Comparison of ENCODE assay signal across 25 cellular contexts in genomic region chr14:106776395-106776983, GRCh38.
A peak's percentile ranks its signal among the peaks of the same experiment; 100 is the strongest.
DNase-seq lines count a peak whose midpoint lies in the region; ATAC-seq and TF ChIP-seq lines count a peak whose summit lies in the region.
"Had no signal": no experiment of that assay in that cellular context is flagged by ENCODE, and none has a peak within 500 bp of the region (broad histone marks: within the 10 kb centered on the region; RNA-seq: fewer than 3 reads in every experiment).

No MANE protein-coding gene starts in this region.

- peak; percentile 53 to 68 for ATAC-seq in activated CD4-positive, CD25-positive, alpha-beta regulatory T cell treated with anti-CD3 and anti-CD28 coated beads, Interleukin-2, amount 50 U/mL, for 24 hours
- ATAC-seq in activated naive CD8-positive, alpha-beta T cell treated with anti-CD3 and anti-CD28 coated beads, Interleukin-2, amount 50 U/mL, for 24 hours: peak; percentile 54
- ATAC-seq: K562, Panc1 had no signal

- H3K9me3 ChIP-seq in OCI-LY1 (ENCODE audit: low read length): no peaks in the 10 kb centered on the region
- H3K9me3 ChIP-seq: Caco-2, SK-N-SH had no signal

- no peak overlapping the region for H3K4me3 ChIP-seq in OCI-LY1 (ENCODE audit: low read depth, low read length, poor library complexity, severe bottlenecking)
- H3K4me3 ChIP-seq: K562 had no signal

- no peaks in the 10 kb centered on the region for H3K9me2 ChIP-seq in OCI-LY1 (ENCODE audit: low read depth, low read length)
- H3K9me2 ChIP-seq: SK-N-SH had no signal

- H3K4me1 Mint-ChIP-seq in activated naive CD8-positive, alpha-beta T cell treated with anti-CD3 and anti-CD28 coated beads, Interleukin-2, amount 50 U/mL, for 24 hours: peaks cover 4% of the 10 kb centered on the region
- peaks cover 15% of the 10 kb centered on the region for H3K4me1 Mint-ChIP-seq in activated naive CD8-positive, alpha-beta T cell treated with anti-CD3 and anti-CD28 coated beads for 36 hours

- no peak for DNase-seq in activated CD4-positive, CD25-positive, alpha-beta regulatory T cell treated with anti-CD3 and anti-CD28 coated beads, Interleukin-2, amount 50 U/mL, for 72 hours
- DNase-seq in activated naive CD8-positive, alpha-beta T cell treated with anti-CD3 and anti-CD28 coated beads, Interleukin-2, amount 50 U/mL, for 24 hours: no peak
- no peak for DNase-seq in activated naive CD8-positive, alpha-beta T cell treated with anti-CD3 and anti-CD28 coated beads for 36 hours
- peak; percentile 0 for DNase-seq in superior temporal gyrus (ENCODE audit: extremely low spot score)
- DNase-seq in NAMALWA (ENCODE audit: low spot score): no peak
- no peak for DNase-seq in mesenteric fat pad (ENCODE audit: low spot score)
- DNase-seq: ACHN; Caco-2; CD4-positive, alpha-beta memory T cell; DMS 273 treated with DMSO at 0.1 percent for 48 hours; DMS79 treated with DMSO at 0.1 percent for 48 hours; NCI-H1105; NCI-H2029 treated with DMSO at 0.1 percent for 48 hours; NCI-H226; NCI-H510A treated with DMSO at 0.1 percent for 48 hours; NCI-H748 treated with DMSO at 0.1 percent for 48 hours; NK-92 treated with Interleukin-12 subunit alpha and Interleukin-12 subunit beta, amount 100 ng/mL, for 24 hours; SIG-M5; SK-N-SH had no signal

- H3K27me3 Mint-ChIP-seq in activated naive CD8-positive, alpha-beta T cell treated with anti-CD3 and anti-CD28 coated beads, Interleukin-2, amount 50 U/mL, for 24 hours: no peaks in the 10 kb centered on the region
- H3K27me3 Mint-ChIP-seq in activated naive CD8-positive, alpha-beta T cell treated with anti-CD3 and anti-CD28 coated beads for 36 hours: peaks cover 10% of the 10 kb centered on the region
- H3K27me3 Mint-ChIP-seq: CD4-positive, alpha-beta memory T cell had no signal

- H3K4me2 ChIP-seq in OCI-LY1 (ENCODE audit: low read length): peak overlapping the region; percentile 50; the same call in 1 of the 2 replicates
- H3K4me2 ChIP-seq: SK-N-SH had no signal

- H3K27ac ChIP-seq in OCI-LY1 (ENCODE audit: low read depth, low read length, poor library complexity, severe bottlenecking): peak overlapping the region; percentile 93
- H3K27ac ChIP-seq: 22Rv1; BLaER1 treated with 17β-estradiol and CSF1 and Interleukin-3, amounts not matched to agents 10 nM and 100 nM had no signal

- no peaks in the 10 kb centered on the region for H3K9me3 Mint-ChIP-seq in activated naive CD8-positive, alpha-beta T cell treated with anti-CD3 and anti-CD28 coated beads, Interleukin-2, amount 50 U/mL, for 24 hours
- peaks cover 4% of the 10 kb centered on the region for H3K9me3 Mint-ChIP-seq in activated naive CD8-positive, alpha-beta T cell treated with anti-CD3 and anti-CD28 coated beads for 36 hours

- H3F3A ChIP-seq in OCI-LY1 (ENCODE audit: insufficient read depth, low read length): no peaks in the 10 kb centered on the region

- no peaks in the 10 kb centered on the region for H3K79me2 ChIP-seq in OCI-LY1 (ENCODE audit: insufficient read depth, low read length)

- no peaks in the 10 kb centered on the region for H3K27me3 ChIP-seq in OCI-LY1 (ENCODE audit: insufficient read depth, low read length)
- H3K27me3 ChIP-seq: BLaER1 treated with 17β-estradiol and CSF1 and Interleukin-3, amounts not matched to agents 10 nM and 100 nM had no signal

- H3K36me3 Mint-ChIP-seq in activated naive CD8-positive, alpha-beta T cell treated with anti-CD3 and anti-CD28 coated beads, Interleukin-2, amount 50 U/mL, for 24 hours (ENCODE audit: low read depth): no peaks in the 10 kb centered on the region
- no peaks in the 10 kb centered on the region for H3K36me3 Mint-ChIP-seq in activated naive CD8-positive, alpha-beta T cell treated with anti-CD3 and anti-CD28 coated beads for 36 hours
- H3K36me3 Mint-ChIP-seq: CD4-positive, alpha-beta memory T cell had no signal

- no peak for TF ChIP-seq CTCF in OCI-LY1 (IDR thresholded peaks at IDR 0.05; ENCODE audit: low read length)

- H3K4me1 ChIP-seq in OCI-LY1 (ENCODE audit: insufficient read depth, low read length, severe bottlenecking): peaks cover 58% of the 10 kb centered on the region
- H3K4me1 ChIP-seq: Caco-2 had no signal

- H3K27ac Mint-ChIP-seq in activated naive CD8-positive, alpha-beta T cell treated with anti-CD3 and anti-CD28 coated beads, Interleukin-2, amount 50 U/mL, for 24 hours: no peak overlapping the region
- no peak overlapping the region for H3K27ac Mint-ChIP-seq in activated naive CD8-positive, alpha-beta T cell treated with anti-CD3 and anti-CD28 coated beads for 36 hours

- H2AFZ ChIP-seq in OCI-LY1 (ENCODE audit: low read length): no peak overlapping the region

- peak overlapping the region; percentile 26; the same call in 1 of the 2 replicates for H3K9ac ChIP-seq in OCI-LY1 (ENCODE audit: low read length)
- H3K9ac ChIP-seq: BLaER1 treated with 17β-estradiol and CSF1 and Interleukin-3, amounts not matched to agents 10 nM and 100 nM; SK-N-SH had no signal

- no peaks in the 10 kb centered on the region for H4K20me1 ChIP-seq in OCI-LY1 (ENCODE audit: insufficient read depth, low read length)
- H4K20me1 ChIP-seq: BLaER1 treated with 17β-estradiol and CSF1 and Interleukin-3, amounts not matched to agents 10 nM and 100 nM had no signal

- no peaks in the 10 kb centered on the region for H3K36me3 ChIP-seq in OCI-LY1 (ENCODE audit: insufficient read depth, low read length)

- no peak overlapping the region for H3K4me3 Mint-ChIP-seq in activated naive CD8-positive, alpha-beta T cell treated with anti-CD3 and anti-CD28 coated beads, Interleukin-2, amount 50 U/mL, for 24 hours
- no peak overlapping the region for H3K4me3 Mint-ChIP-seq in activated naive CD8-positive, alpha-beta T cell treated with anti-CD3 and anti-CD28 coated beads for 36 hours
- H3K4me3 Mint-ChIP-seq: CD4-positive, alpha-beta memory T cell had no signal
